Comparison of ENCODE assay signal across 12 cellular contexts in genomic region chr13:40613954-40614353, GRCh38. TPM values are rescaled to one million over a fixed set of nuclear protein-coding genes. Genes with fewer than 3 reads are reported as not detected.
DNase-seq lines count a peak whose midpoint lies in the region; ATAC-seq and TF ChIP-seq lines count a peak whose summit lies in the region.
"Had no signal": no experiment of that assay in that cellular context is flagged by ENCODE, and none has a peak within 500 bp of the region (broad histone marks: within the 10 kb centered on the region; RNA-seq: fewer than 3 reads in every experiment).

No MANE protein-coding gene starts in this region.

- intact Hi-C loops in left lung (cut with DNase I): no loop called here

- H3K9me3 ChIP-seq in BLaER1 (peaks cover 8% of the 10 kb centered on the region; the same call in 1 of the 2 replicates), left lung (no peaks in the 10 kb centered on the region)

- no peaks in the 10 kb centered on the region for H3K36me3 Mint-ChIP-seq in IgD-negative memory B cell
- peaks cover 41% of the 10 kb centered on the region for H3K36me3 Mint-ChIP-seq in effector memory CD8-positive, alpha-beta T cell (ENCODE audit: insufficient read depth)
- peaks cover 0 to 16% (median 0%) of the 10 kb centered on the region in 3 donors for H3K36me3 Mint-ChIP-seq in naive thymus-derived CD8-positive, alpha-beta T cell

- peak overlapping the region; percentile 87 for H3K4me2 ChIP-seq in BLaER1

- peak overlapping the region; percentile 21; the same call in 1 of the 2 replicates for H3K4me3 ChIP-seq in BLaER1
- H3K4me3 ChIP-seq in left lung: no peak overlapping the region

- peak overlapping the region; percentile 48; the same call in 1 of the 2 replicates for H3K9ac ChIP-seq in BLaER1

- peak overlapping the region in 2 of 3 donors; percentile 52 to 89 for H3K27ac Mint-ChIP-seq in IgD-negative memory B cell
- peak overlapping the region; percentile 72 to 97 for H3K27ac Mint-ChIP-seq in effector memory CD8-positive, alpha-beta T cell
- peak overlapping the region; percentile 82 to 99 (median 96) for H3K27ac Mint-ChIP-seq in naive thymus-derived CD8-positive, alpha-beta T cell

- H3K27ac ChIP-seq in BLaER1 (peak overlapping the region; percentile 33), left lung (peak overlapping the region in 1 of 2 donors; percentile 61)
- H3K27ac ChIP-seq: C4-2B had no signal

- H3K9me3 Mint-ChIP-seq in IgD-negative memory B cell: no peaks in the 10 kb centered on the region
- H3K9me3 Mint-ChIP-seq in effector memory CD8-positive, alpha-beta T cell: no peaks in the 10 kb centered on the region
- no peaks in the 10 kb centered on the region for H3K9me3 Mint-ChIP-seq in naive thymus-derived CD8-positive, alpha-beta T cell

- ATAC-seq in effector memory CD8-positive, alpha-beta T cell (replicated peaks): no peak
- no peak for ATAC-seq in naive thymus-derived CD8-positive, alpha-beta T cell
- no peak for ATAC-seq in GM21619 (IDR thresholded peaks at IDR 0.05; ENCODE audit: unreplicated experiment)
- ATAC-seq in left lung: no peak
- ATAC-seq in GM19467 (IDR thresholded peaks at IDR 0.05; ENCODE audit: unreplicated experiment): no peak

- H3K27me3 ChIP-seq in BLaER1 (no peaks in the 10 kb centered on the region), left lung (no peaks in the 10 kb centered on the region)

- no peak for DNase-seq in effector memory CD8-positive, alpha-beta T cell
- no peak for DNase-seq in naive thymus-derived CD8-positive, alpha-beta T cell
- DNase-seq in left lung (no peak), NCI-H526 (lab: John Stamatoyannopoulos, UW) (no peak)
- DNase-seq: activated CD4-positive, CD25-positive, alpha-beta regulatory T cell; NCI-H446 had no signal

- no peak for TF ChIP-seq CTCF in left lung (IDR thresholded peaks at IDR 0.05)

- H3K27me3 Mint-ChIP-seq in IgD-negative memory B cell: no peaks in the 10 kb centered on the region
- no peaks in the 10 kb centered on the region for H3K27me3 Mint-ChIP-seq in effector memory CD8-positive, alpha-beta T cell
- H3K27me3 Mint-ChIP-seq in naive thymus-derived CD8-positive, alpha-beta T cell: no peaks in the 10 kb centered on the region

- H3K36me3 ChIP-seq in BLaER1 (peaks cover 48% of the 10 kb centered on the region), left lung (no peaks in the 10 kb centered on the region)

- H3K4me1 ChIP-seq in BLaER1: peaks cover 54% of the 10 kb centered on the region
- H3K4me1 ChIP-seq in left lung: peaks cover 0 to 39% of the 10 kb centered on the region in 2 donors

- H3K4me1 Mint-ChIP-seq in IgD-negative memory B cell: peaks cover 45 to 77% (median 49%) of the 10 kb centered on the region in 3 donors
- peaks cover 68 to 81% of the 10 kb centered on the region in 2 donors for H3K4me1 Mint-ChIP-seq in effector memory CD8-positive, alpha-beta T cell (ENCODE audit: low read depth in 2 of 2)
- H3K4me1 Mint-ChIP-seq in naive thymus-derived CD8-positive, alpha-beta T cell: peaks cover 58 to 98% (median 91%) of the 10 kb centered on the region in 4 donors

- H3K4me3 Mint-ChIP-seq in IgD-negative memory B cell: peak overlapping the region; percentile 21 to 91 (median 66)
- H3K4me3 Mint-ChIP-seq in effector memory CD8-positive, alpha-beta T cell: peak overlapping the region; percentile 80
- H3K4me3 Mint-ChIP-seq in naive thymus-derived CD8-positive, alpha-beta T cell: peak overlapping the region; percentile 65 to 89 (median 84)
- H3K4me3 Mint-ChIP-seq: neural crest cell had no signal

- POLR2A ChIA-PET in naive thymus-derived CD8-positive, alpha-beta T cell (lab: Charles Lee): interaction anchor here (0.6 to 1.2 kb wide), 4 partner anchors 33 to 427 kb away, joined by 3 to 6 read pairs (median 4); no protein-coding TSS in a partner anchor

- H4K20me1 ChIP-seq in BLaER1: peaks cover 100% of the 10 kb centered on the region

RNA-seq across cellular contexts. Expression of gene FOXO1, which starts 52.5 kb away (rescaled TPM):
- polyA plus RNA-seq in IgD-negative memory B cell: 16.5 TPM
- total RNA-seq in naive thymus-derived CD8-positive, alpha-beta T cell: 100 to 1,000 TPM; 101 to 103 TPM
- polyA plus RNA-seq in naive thymus-derived CD8-positive, alpha-beta T cell: 100 to 1,000 TPM in 1 of 3 donors, 10 to 100 TPM in 2; 59.1 to 137 (median 86.5) TPM
- total RNA-seq in left lung: 10 to 100 TPM; 19.3 to 24.0 TPM

Comparison
In these comparisons a context has a peak if more than half of its experiments do, and no peak if none do; other contexts are left out.
1. RNA of gene FOXO1, which starts 52.5 kb away (total RNA-seq): 101 to 103 TPM in naive thymus-derived CD8-positive, alpha-beta T cell; 19.3 to 24.0 TPM in left lung; every median in the first group is over 4 times any median in the second.
2. Peak in every context shown above with its lines, with median percentiles within 50 percentile points of each other: H3K27ac Mint-ChIP-seq and H3K4me3 Mint-ChIP-seq.